In the genomic region with DNA sequence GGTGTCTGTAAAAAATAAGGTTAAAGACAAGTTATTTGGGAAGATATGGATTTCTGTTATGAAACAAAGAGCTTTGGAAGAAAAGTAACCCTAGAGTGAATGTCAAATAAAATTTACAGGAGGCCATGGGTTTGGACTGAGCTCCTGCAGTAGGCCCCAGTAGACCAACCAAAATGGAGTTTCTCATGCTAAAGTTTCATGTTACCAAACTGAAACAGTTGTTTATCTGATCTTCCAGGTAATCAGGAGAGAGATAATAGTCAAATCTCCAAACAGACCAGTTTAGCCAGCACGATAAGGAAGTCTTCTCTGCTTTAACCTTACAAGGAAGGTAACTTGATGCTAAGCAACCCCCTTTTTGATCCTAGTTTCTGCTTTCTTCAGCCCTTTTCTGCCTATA, we compare ENCODE assay signal across 29 cellular contexts.
"Had no signal": no experiment of that assay in that cellular context is flagged by ENCODE, and none has a peak within 500 bp of the region (broad histone marks: within the 10 kb centered on the region; RNA-seq: fewer than 3 reads in every experiment).

No MANE protein-coding gene starts in this region.

- H3K4me3 ChIP-seq: adrenal gland, body of pancreas, esophagus squamous epithelium, gastroesophageal sphincter, heart right ventricle had no signal

- H3K9me3 Mint-ChIP-seq: activated CD4-positive, alpha-beta memory T cell treated with anti-CD3 and anti-CD28 coated beads, Interleukin-2, amount 10 ng/mL, durations not matched to agents 7 days and 5 days; activated CD4-positive, alpha-beta T cell treated with anti-CD3 and anti-CD28 coated beads, Interleukin-2, amount 10 ng/mL, durations not matched to agents 7 days and 5 days; activated T-helper 17 cell treated with anti-CD3 and anti-CD28 coated beads, Interleukin-2, amount 50 U/mL, for 72 hours; effector memory CD8-positive, alpha-beta T cell had no signal

- H3K27ac ChIP-seq: adrenal gland, body of pancreas, epithelial cell of prostate, esophagus squamous epithelium, gastroesophageal sphincter, heart right ventricle had no signal

- DNase-seq: activated CD4-positive, alpha-beta memory T cell treated with anti-CD3 and anti-CD28 coated beads, Interleukin-2, amount 10 ng/mL, durations not matched to agents 7 days and 5 days; activated CD4-positive, alpha-beta T cell treated with anti-CD3 and anti-CD28 coated beads for 1 hour; activated CD4-positive, alpha-beta T cell treated with anti-CD3 and anti-CD28 coated beads for 4 hours; activated CD4-positive, alpha-beta T cell treated with anti-CD3 and anti-CD28 coated beads, Interleukin-2, amount 10 ng/mL, durations not matched to agents 7 days and 5 days; activated CD4-positive, alpha-beta T cell treated with anti-CD3 and anti-CD28 coated beads, Interleukin-2, amount 50 U/mL, for 4 hours; activated effector memory CD4-positive, alpha-beta T cell treated with Interleukin-2 at 50 U/mL for 16 hours; activated gamma-delta T cell treated with Interleukin-2 at 50 U/mL for 16 hours; activated naive CD4-positive, alpha-beta T cell treated with anti-CD3 and anti-CD28 coated beads, Interleukin-2, amount 50 U/mL, for 16 hours; activated naive CD4-positive, alpha-beta T cell treated with Interleukin-2 at 50 U/mL for 16 hours; activated naive CD8-positive, alpha-beta T cell treated with anti-CD3 and anti-CD28 coated beads for 36 hours; activated naive CD8-positive, alpha-beta T cell treated with anti-CD3 and anti-CD28 coated beads, Interleukin-2, amount 50 U/mL, for 24 hours; activated T-cell treated with anti-CD3 and anti-CD28 coated beads, Interleukin-2, amount 50 U/mL, for 4 hours; adrenal gland; amygdala; aorta; body of pancreas; caudate nucleus; cortex of kidney; dermis blood vessel endothelial cell; effector CD4-positive, alpha-beta T cell; effector memory CD8-positive, alpha-beta T cell; esophagus squamous epithelium; foreskin melanocyte; heart right ventricle; T-helper 2 cell had no signal

- H3K4me3 Mint-ChIP-seq: activated CD4-positive, alpha-beta memory T cell treated with anti-CD3 and anti-CD28 coated beads, Interleukin-2, amount 10 ng/mL, durations not matched to agents 7 days and 5 days; activated CD4-positive, alpha-beta T cell treated with anti-CD3 and anti-CD28 coated beads, Interleukin-2, amount 10 ng/mL, durations not matched to agents 7 days and 5 days; activated naive CD8-positive, alpha-beta T cell treated with anti-CD3 and anti-CD28 coated beads for 36 hours; activated naive CD8-positive, alpha-beta T cell treated with anti-CD3 and anti-CD28 coated beads, Interleukin-2, amount 50 U/mL, for 24 hours; activated T-cell treated with anti-CD3 and anti-CD28 coated beads, Interleukin-2, amount 50 U/mL, for 4 hours; activated T-helper 17 cell treated with anti-CD3 and anti-CD28 coated beads, Interleukin-2, amount 50 U/mL, for 72 hours; effector memory CD8-positive, alpha-beta T cell; WTC11 had no signal

- H3K9me3 ChIP-seq: adrenal gland had no signal

- H3K4me1 ChIP-seq: adrenal gland, body of pancreas, esophagus squamous epithelium, gastroesophageal sphincter, heart right ventricle had no signal

- ATAC-seq: activated naive CD8-positive, alpha-beta T cell treated with anti-CD3 and anti-CD28 coated beads, Interleukin-2, amount 50 U/mL, for 24 hours; activated T-cell treated with anti-CD3 and anti-CD28 coated beads, Interleukin-2, amount 50 U/mL, for 4 hours; activated T-helper 17 cell treated with anti-CD3 and anti-CD28 coated beads, Interleukin-2, amount 50 U/mL, for 72 hours; body of pancreas; effector memory CD8-positive, alpha-beta T cell; gastroesophageal sphincter; heart right ventricle; WTC11 had no signal

- H3K27ac Mint-ChIP-seq: activated CD4-positive, alpha-beta memory T cell treated with anti-CD3 and anti-CD28 coated beads, Interleukin-2, amount 10 ng/mL, durations not matched to agents 7 days and 5 days; activated CD4-positive, alpha-beta T cell treated with anti-CD3 and anti-CD28 coated beads, Interleukin-2, amount 10 ng/mL, durations not matched to agents 7 days and 5 days; activated naive CD8-positive, alpha-beta T cell treated with anti-CD3 and anti-CD28 coated beads for 36 hours; activated naive CD8-positive, alpha-beta T cell treated with anti-CD3 and anti-CD28 coated beads, Interleukin-2, amount 50 U/mL, for 24 hours; activated T-helper 17 cell treated with anti-CD3 and anti-CD28 coated beads, Interleukin-2, amount 50 U/mL, for 72 hours; effector memory CD8-positive, alpha-beta T cell had no signal

- H3K27me3 ChIP-seq: adrenal gland, body of pancreas, esophagus squamous epithelium, gastroesophageal sphincter, heart right ventricle had no signal

- H3K36me3 Mint-ChIP-seq: activated naive CD8-positive, alpha-beta T cell treated with anti-CD3 and anti-CD28 coated beads for 36 hours had no signal

- H3K4me1 Mint-ChIP-seq: activated CD4-positive, alpha-beta memory T cell treated with anti-CD3 and anti-CD28 coated beads, Interleukin-2, amount 10 ng/mL, durations not matched to agents 7 days and 5 days; activated CD4-positive, alpha-beta T cell treated with anti-CD3 and anti-CD28 coated beads, Interleukin-2, amount 10 ng/mL, durations not matched to agents 7 days and 5 days; activated naive CD8-positive, alpha-beta T cell treated with anti-CD3 and anti-CD28 coated beads for 36 hours; activated naive CD8-positive, alpha-beta T cell treated with anti-CD3 and anti-CD28 coated beads, Interleukin-2, amount 50 U/mL, for 24 hours; activated T-helper 17 cell treated with anti-CD3 and anti-CD28 coated beads, Interleukin-2, amount 50 U/mL, for 72 hours had no signal

- H3K36me3 ChIP-seq: adrenal gland, esophagus squamous epithelium, gastroesophageal sphincter, heart right ventricle had no signal
